Comparison of ENCODE assay signal across 1 cellular context in the genomic region with DNA sequence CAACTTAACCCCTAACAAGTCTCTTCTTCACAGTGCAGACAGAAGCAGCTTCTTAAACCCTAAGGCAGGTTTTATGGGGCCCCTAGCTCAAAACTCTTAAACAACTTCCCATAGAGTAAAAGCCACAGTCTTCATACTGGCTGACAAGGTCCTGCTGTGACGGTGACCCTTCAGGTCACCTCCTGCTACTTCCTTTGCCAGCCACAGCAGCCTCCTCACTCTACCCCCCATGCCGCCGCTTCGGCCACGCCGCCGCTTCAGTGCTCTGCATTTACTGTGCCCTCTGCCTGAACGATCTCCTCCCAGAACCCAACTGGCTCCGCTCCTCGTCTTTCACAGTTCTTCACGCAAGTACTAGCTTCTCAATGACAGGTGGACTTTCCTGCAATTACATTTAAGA.
TF ChIP-seq lines count a peak whose summit lies in the region.

No MANE protein-coding gene starts in this region.

TF ChIP-seq in GM23338, 12 proteins besides CTCF, POLR2A, EP300 and RAD21:
- TF ChIP-seq EZH2phosphoT487 (IDR thresholded peaks at IDR 0.05; ENCODE audit: unreplicated experiment) (no peak), EZH2 (IDR thresholded peaks at IDR 0.05; ENCODE audit: low read depth, unreplicated experiment) (no peak), JUNB (IDR thresholded peaks at IDR 0.05; ENCODE audit: unreplicated experiment) (no peak), CREB1 (CRISPR knock-in tag; IDR thresholded peaks at IDR 0.05; ENCODE audit: low read depth) (no peak), POLR2AphosphoS5 (IDR thresholded peaks at IDR 0.05; ENCODE audit: low read depth) (no peak), STAT1 (IDR thresholded peaks at IDR 0.05; ENCODE audit: unreplicated experiment) (no peak), ZNF331 (CRISPR knock-in tag; IDR thresholded peaks at IDR 0.05; ENCODE audit: low read depth) (no peak), NANOG (IDR thresholded peaks at IDR 0.05; ENCODE audit: borderline replicate concordance) (no peak), ZNF114 (CRISPR knock-in tag; IDR thresholded peaks at IDR 0.05) (no peak)
- TF ChIP-seq, protein P1, sequence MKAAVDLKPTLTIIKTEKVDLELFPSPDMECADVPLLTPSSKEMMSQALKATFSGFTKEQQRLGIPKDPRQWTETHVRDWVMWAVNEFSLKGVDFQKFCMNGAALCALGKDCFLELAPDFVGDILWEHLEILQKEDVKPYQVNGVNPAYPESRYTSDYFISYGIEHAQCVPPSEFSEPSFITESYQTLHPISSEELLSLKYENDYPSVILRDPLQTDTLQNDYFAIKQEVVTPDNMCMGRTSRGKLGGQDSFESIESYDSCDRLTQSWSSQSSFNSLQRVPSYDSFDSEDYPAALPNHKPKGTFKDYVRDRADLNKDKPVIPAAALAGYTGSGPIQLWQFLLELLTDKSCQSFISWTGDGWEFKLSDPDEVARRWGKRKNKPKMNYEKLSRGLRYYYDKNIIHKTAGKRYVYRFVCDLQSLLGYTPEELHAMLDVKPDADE (IDR thresholded peaks at IDR 0.05) = no peak
- TF ChIP-seq, protein P2, sequence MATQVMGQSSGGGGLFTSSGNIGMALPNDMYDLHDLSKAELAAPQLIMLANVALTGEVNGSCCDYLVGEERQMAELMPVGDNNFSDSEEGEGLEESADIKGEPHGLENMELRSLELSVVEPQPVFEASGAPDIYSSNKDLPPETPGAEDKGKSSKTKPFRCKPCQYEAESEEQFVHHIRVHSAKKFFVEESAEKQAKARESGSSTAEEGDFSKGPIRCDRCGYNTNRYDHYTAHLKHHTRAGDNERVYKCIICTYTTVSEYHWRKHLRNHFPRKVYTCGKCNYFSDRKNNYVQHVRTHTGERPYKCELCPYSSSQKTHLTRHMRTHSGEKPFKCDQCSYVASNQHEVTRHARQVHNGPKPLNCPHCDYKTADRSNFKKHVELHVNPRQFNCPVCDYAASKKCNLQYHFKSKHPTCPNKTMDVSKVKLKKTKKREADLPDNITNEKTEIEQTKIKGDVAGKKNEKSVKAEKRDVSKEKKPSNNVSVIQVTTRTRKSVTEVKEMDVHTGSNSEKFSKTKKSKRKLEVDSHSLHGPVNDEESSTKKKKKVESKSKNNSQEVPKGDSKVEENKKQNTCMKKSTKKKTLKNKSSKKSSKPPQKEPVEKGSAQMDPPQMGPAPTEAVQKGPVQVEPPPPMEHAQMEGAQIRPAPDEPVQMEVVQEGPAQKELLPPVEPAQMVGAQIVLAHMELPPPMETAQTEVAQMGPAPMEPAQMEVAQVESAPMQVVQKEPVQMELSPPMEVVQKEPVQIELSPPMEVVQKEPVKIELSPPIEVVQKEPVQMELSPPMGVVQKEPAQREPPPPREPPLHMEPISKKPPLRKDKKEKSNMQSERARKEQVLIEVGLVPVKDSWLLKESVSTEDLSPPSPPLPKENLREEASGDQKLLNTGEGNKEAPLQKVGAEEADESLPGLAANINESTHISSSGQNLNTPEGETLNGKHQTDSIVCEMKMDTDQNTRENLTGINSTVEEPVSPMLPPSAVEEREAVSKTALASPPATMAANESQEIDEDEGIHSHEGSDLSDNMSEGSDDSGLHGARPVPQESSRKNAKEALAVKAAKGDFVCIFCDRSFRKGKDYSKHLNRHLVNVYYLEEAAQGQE (IDR thresholded peaks at IDR 0.05; ENCODE audit: unreplicated experiment) = no peak
- TF ChIP-seq, protein P3, sequence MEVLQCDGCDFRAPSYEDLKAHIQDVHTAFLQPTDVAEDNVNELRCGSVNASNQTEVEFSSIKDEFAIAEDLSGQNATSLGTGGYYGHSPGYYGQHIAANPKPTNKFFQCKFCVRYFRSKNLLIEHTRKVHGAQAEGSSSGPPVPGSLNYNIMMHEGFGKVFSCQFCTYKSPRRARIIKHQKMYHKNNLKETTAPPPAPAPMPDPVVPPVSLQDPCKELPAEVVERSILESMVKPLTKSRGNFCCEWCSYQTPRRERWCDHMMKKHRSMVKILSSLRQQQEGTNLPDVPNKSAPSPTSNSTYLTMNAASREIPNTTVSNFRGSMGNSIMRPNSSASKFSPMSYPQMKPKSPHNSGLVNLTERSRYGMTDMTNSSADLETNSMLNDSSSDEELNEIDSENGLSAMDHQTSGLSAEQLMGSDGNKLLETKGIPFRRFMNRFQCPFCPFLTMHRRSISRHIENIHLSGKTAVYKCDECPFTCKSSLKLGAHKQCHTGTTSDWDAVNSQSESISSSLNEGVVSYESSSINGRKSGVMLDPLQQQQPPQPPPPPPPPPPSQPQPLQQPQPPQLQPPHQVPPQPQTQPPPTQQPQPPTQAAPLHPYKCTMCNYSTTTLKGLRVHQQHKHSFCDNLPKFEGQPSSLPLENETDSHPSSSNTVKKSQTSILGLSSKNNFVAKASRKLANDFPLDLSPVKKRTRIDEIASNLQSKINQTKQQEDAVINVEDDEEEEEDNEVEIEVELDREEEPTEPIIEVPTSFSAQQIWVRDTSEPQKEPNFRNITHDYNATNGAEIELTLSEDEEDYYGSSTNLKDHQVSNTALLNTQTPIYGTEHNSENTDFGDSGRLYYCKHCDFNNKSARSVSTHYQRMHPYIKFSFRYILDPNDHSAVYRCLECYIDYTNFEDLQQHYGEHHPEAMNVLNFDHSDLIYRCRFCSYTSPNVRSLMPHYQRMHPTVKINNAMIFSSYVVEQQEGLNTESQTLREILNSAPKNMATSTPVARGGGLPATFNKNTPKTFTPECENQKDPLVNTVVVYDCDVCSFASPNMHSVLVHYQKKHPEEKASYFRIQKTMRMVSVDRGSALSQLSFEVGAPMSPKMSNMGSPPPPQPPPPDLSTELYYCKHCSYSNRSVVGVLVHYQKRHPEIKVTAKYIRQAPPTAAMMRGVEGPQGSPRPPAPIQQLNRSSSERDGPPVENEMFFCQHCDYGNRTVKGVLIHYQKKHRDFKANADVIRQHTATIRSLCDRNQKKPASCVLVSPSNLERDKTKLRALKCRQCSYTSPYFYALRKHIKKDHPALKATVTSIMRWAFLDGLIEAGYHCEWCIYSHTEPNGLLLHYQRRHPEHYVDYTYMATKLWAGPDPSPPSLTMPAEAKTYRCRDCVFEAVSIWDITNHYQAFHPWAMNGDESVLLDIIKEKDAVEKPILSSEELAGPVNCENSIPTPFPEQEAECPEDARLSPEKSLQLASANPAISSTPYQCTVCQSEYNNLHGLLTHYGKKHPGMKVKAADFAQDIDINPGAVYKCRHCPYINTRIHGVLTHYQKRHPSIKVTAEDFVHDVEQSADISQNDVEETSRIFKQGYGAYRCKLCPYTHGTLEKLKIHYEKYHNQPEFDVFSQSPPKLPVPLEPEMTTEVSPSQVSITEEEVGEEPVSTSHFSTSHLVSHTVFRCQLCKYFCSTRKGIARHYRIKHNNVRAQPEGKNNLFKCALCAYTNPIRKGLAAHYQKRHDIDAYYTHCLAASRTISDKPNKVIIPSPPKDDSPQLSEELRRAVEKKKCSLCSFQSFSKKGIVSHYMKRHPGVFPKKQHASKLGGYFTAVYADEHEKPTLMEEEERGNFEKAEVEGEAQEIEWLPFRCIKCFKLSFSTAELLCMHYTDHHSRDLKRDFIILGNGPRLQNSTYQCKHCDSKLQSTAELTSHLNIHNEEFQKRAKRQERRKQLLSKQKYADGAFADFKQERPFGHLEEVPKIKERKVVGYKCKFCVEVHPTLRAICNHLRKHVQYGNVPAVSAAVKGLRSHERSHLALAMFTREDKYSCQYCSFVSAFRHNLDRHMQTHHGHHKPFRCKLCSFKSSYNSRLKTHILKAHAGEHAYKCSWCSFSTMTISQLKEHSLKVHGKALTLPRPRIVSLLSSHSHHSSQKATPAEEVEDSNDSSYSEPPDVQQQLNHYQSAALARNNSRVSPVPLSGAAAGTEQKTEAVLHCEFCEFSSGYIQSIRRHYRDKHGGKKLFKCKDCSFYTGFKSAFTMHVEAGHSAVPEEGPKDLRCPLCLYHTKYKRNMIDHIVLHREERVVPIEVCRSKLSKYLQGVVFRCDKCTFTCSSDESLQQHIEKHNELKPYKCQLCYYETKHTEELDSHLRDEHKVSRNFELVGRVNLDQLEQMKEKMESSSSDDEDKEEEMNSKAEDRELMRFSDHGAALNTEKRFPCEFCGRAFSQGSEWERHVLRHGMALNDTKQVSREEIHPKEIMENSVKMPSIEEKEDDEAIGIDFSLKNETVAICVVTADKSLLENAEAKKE (CRISPR knock-in tag; IDR thresholded peaks at IDR 0.05) = no peak
TF ChIP-seq in GM23338: peak in this region for 0.
